In the genomic region with DNA sequence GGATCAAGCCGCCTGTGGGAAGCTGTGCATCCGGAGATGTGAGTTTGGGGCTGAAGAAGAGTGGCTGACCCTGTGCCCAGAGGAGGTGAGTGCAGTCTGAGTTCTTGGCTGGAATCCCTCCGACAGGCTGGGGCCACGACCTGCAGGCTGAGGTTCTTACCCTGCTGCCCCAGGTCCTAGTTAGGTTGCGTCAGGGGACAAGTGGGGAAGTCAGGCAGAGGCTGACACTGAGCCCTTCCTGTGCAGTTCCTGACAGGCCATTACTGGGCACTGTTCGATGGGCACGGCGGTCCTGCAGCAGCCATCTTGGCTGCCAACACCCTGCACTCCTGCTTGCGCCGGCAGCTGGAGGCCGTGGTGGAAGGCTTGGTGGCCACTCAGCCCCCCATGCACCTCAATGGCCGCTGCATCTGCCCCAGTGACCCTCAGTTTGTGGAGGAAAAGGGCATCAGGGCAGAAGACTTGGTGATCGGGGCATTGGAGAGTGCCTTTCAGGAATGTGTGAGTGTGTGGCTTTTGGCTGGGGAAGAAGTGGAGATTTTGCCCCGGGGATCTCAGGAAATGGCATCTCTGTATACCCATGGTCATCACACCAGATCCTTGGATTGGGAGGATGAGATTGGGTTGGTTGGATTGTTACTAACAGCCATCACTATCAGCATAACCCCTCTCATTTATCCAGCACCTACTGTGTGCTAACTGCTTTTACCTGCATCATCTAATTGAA, we compare ENCODE assay signal across 9 cellular contexts. TPM values are rescaled to one million over a fixed set of nuclear protein-coding genes. Genes with fewer than 3 reads are reported as not detected.
DNase-seq lines count a peak whose midpoint lies in the region; ATAC-seq and TF ChIP-seq lines count a peak whose summit lies in the region.
"Had no signal": no experiment of that assay in that cellular context is flagged by ENCODE, and none has a peak within 500 bp of the region (broad histone marks: within the 10 kb centered on the region; RNA-seq: fewer than 3 reads in every experiment).

No MANE protein-coding gene starts in this region.

- H3K9ac ChIP-seq in endodermal cell (ENCODE audit: extremely low read depth, low read length, poor library complexity, severe bottlenecking): no peak overlapping the region
- no peak overlapping the region for H3K9ac ChIP-seq in parathyroid adenoma

- CTCF ChIA-PET in CD8-positive, alpha-beta T cell (lab: Charles Lee): interaction anchor here (0.6 to 29.3 kb wide), 6 partner anchors 12 to 93 kb away, joined by 4 to 622 read pairs (median 5); partner anchors contain the start of genes GLYCTK and WDR82
- CTCF ChIA-PET in OCI-LY7 (lab: Charles Lee; ENCODE audit: unreplicated experiment): no interaction called here

- H3K36me3 Mint-ChIP-seq in CD8-positive, alpha-beta T cell: peaks cover 54% of the 10 kb centered on the region
- H3K36me3 Mint-ChIP-seq in endodermal cell (ENCODE audit: low read depth): peaks cover 8% of the 10 kb centered on the region

- 76 to 91% methylated on average over 8 to 14 of the region's 14 CpGs for WGBS in endodermal cell (ENCODE audit: insufficient coverage in 1 of 2, insufficient read length in 1 of 2), 2 experiments

- H3K4me1 Mint-ChIP-seq in CD8-positive, alpha-beta T cell (ENCODE audit: low read depth): peaks cover 82% of the 10 kb centered on the region
- no peaks in the 10 kb centered on the region for H3K4me1 Mint-ChIP-seq in endodermal cell

- ATAC-seq in CD8-positive, alpha-beta T cell: no peak

- TF ChIP-seq POLR2A in Peyer's patch (IDR thresholded peaks at IDR 0.05): no peak

- peak overlapping the region; percentile 91 for H3K27ac ChIP-seq in CD8-positive, alpha-beta T cell (ENCODE audit: low read depth, low read length)
- H3K27ac ChIP-seq in Peyer's patch (peak overlapping the region; percentile 82 to 90 (median 88)), endodermal cell (ENCODE audit: low read depth, low read length) (no peak overlapping the region), parathyroid adenoma (no peak overlapping the region), OCI-LY7 (ENCODE audit: low read depth, low read length, poor library complexity, severe bottlenecking) (no peak overlapping the region)

- H3K27me3 ChIP-seq in CD8-positive, alpha-beta T cell (ENCODE audit: insufficient read depth, low read length): no peaks in the 10 kb centered on the region
- no peaks in the 10 kb centered on the region for H3K27me3 ChIP-seq in Peyer's patch
- H3K27me3 ChIP-seq in endodermal cell (ENCODE audit: control insufficient read depth, insufficient read depth, low read length, poor library complexity, severe bottlenecking): peaks cover 19% of the 10 kb centered on the region
- no peaks in the 10 kb centered on the region for H3K27me3 ChIP-seq in parathyroid adenoma (ENCODE audit: control insufficient read depth, insufficient read depth, low read length)

- H3K36me3 ChIP-seq in CD8-positive, alpha-beta T cell (ENCODE audit: insufficient read depth, low read length): peaks cover 7% of the 10 kb centered on the region
- H3K36me3 ChIP-seq in Peyer's patch (peaks cover 0 to 18% (median 0%) of the 10 kb centered on the region in 3 donors), endodermal cell (ENCODE audit: control insufficient read depth, insufficient read depth, low read length) (peaks cover 12% of the 10 kb centered on the region), parathyroid adenoma (ENCODE audit: control insufficient read depth, insufficient read depth, low read length) (no peaks in the 10 kb centered on the region), OCI-LY7 (ENCODE audit: insufficient read depth, low read length) (peaks cover 38% of the 10 kb centered on the region)

- BruUV-seq in OCI-LY7 (replicated peaks; lab: Mats Ljungman, UMichigan): no TSS peak

- H2AFZ ChIP-seq in parathyroid adenoma (no peak overlapping the region), OCI-LY7 (ENCODE audit: low read length) (no peak overlapping the region)

- no peaks in the 10 kb centered on the region for H3K9me3 Mint-ChIP-seq in CD8-positive, alpha-beta T cell
- H3K9me3 Mint-ChIP-seq in endodermal cell: peaks cover 2% of the 10 kb centered on the region

- POLR2A ChIA-PET in CD8-positive, alpha-beta T cell (lab: Charles Lee): interaction anchor here (1.4 to 28.6 kb wide), 10 partner anchors 7 to 191 kb away, joined by 3 to 685 read pairs (median 8); partner anchors contain the start of genes DUSP7, GLYCTK, TLR9 and TWF2
- POLR2A ChIA-PET in OCI-LY7 (lab: Charles Lee): no interaction called here

- DNase-seq in CD8-positive, alpha-beta T cell: peak in 1 of 7 experiments; percentile 16
- DNase-seq in Peyer's patch: no peak
- DNase-seq in endodermal cell: no peak
- no peak for DNase-seq in OCI-LY7 (ENCODE audit: low spot score)
- DNase-seq in NCI-H2196 (lab: John Stamatoyannopoulos, UW; ENCODE audit: unreplicated experiment): no peak
- no peak for DNase-seq in GOT3 (lab: John Stamatoyannopoulos, UW)
- DNase-seq in NCI-H526 (lab: John Stamatoyannopoulos, UW): no peak
- DNase-seq: NCI-H1694 treated with DMSO at 0.1 percent for 48 hours had no signal

- intact Hi-C loops in CD8-positive, alpha-beta T cell (cut with DNase I, micrococcal nuclease): no loop called here
- intact Hi-C loops in OCI-LY7 (cut with micrococcal nuclease; ENCODE audit: unreplicated experiment): no loop called here

- peaks cover 85% of the 10 kb centered on the region for H3K4me1 ChIP-seq in CD8-positive, alpha-beta T cell (ENCODE audit: insufficient read depth, low read length)
- H3K4me1 ChIP-seq in Peyer's patch (peaks cover 3 to 19% (median 10%) of the 10 kb centered on the region in 4 donors), endodermal cell (ENCODE audit: control insufficient read depth, insufficient read depth, low read length) (no peaks in the 10 kb centered on the region), parathyroid adenoma (no peaks in the 10 kb centered on the region), OCI-LY7 (ENCODE audit: insufficient read depth, low read length, poor library complexity, severe bottlenecking) (no peaks in the 10 kb centered on the region)

- no peaks in the 10 kb centered on the region for H3K9me3 ChIP-seq in CD8-positive, alpha-beta T cell (ENCODE audit: low read length)
- H3K9me3 ChIP-seq in Peyer's patch (no peaks in the 10 kb centered on the region), endodermal cell (ENCODE audit: control insufficient read depth, low read length) (no peaks in the 10 kb centered on the region), parathyroid adenoma (ENCODE audit: control insufficient read depth, low read length) (no peaks in the 10 kb centered on the region), OCI-LY7 (ENCODE audit: low read length) (no peaks in the 10 kb centered on the region)

- no peaks in the 10 kb centered on the region for H3K79me2 ChIP-seq in parathyroid adenoma
- no peaks in the 10 kb centered on the region for H3K79me2 ChIP-seq in OCI-LY7 (ENCODE audit: insufficient read depth, low read depth, low read length)

- H3K4me2 ChIP-seq in parathyroid adenoma (ENCODE audit: low read length) (peak overlapping the region; percentile 52), OCI-LY7 (ENCODE audit: low read length) (no peak overlapping the region)

- no peaks in the 10 kb centered on the region for H3K9me2 ChIP-seq in OCI-LY7 (ENCODE audit: insufficient read depth, low read length)

- peak overlapping the region; percentile 88 for H3K4me3 Mint-ChIP-seq in CD8-positive, alpha-beta T cell
- peak overlapping the region; percentile 56 for H3K4me3 Mint-ChIP-seq in endodermal cell

- peak overlapping the region; percentile 70 for H3K4me3 ChIP-seq in CD8-positive, alpha-beta T cell (ENCODE audit: low read depth, low read length)
- H3K4me3 ChIP-seq in Peyer's patch (peak overlapping the region in 3 of 4 donors; percentile 4 to 77 (median 72)), endodermal cell (ENCODE audit: low read length) (no peak overlapping the region), parathyroid adenoma (ENCODE audit: low read depth, low read length) (no peak overlapping the region), OCI-LY7 (ENCODE audit: low read depth, low read length, poor library complexity, severe bottlenecking) (no peak overlapping the region)

- no peaks in the 10 kb centered on the region for H4K20me1 ChIP-seq in OCI-LY7 (ENCODE audit: insufficient read depth, low read length)

- TF ChIP-seq CTCF in CD8-positive, alpha-beta T cell (IDR thresholded peaks at IDR 0.05): no peak
- TF ChIP-seq CTCF in Peyer's patch (IDR thresholded peaks at IDR 0.05): no peak
- no peak for TF ChIP-seq CTCF in endodermal cell (conservative IDR thresholded peaks at IDR 0.05)
- TF ChIP-seq CTCF in parathyroid adenoma (IDR thresholded peaks at IDR 0.05): no peak
- TF ChIP-seq CTCF in OCI-LY7 (conservative IDR thresholded peaks at IDR 0.05; ENCODE audit: low read length): no peak

- H3K27ac Mint-ChIP-seq in CD8-positive, alpha-beta T cell: peak overlapping the region; percentile 96
- H3K27ac Mint-ChIP-seq in endodermal cell: no peak overlapping the region

- H3K27me3 Mint-ChIP-seq in CD8-positive, alpha-beta T cell (ENCODE audit: low read depth): no peaks in the 10 kb centered on the region
- H3K27me3 Mint-ChIP-seq in endodermal cell (ENCODE audit: insufficient read depth): peaks cover 41% of the 10 kb centered on the region

RNA-seq across cellular contexts. Expression of gene PPM1M, which starts 1.3 kb away (rescaled TPM):
- 10 to 100 TPM; 43.9 to 46.9 TPM for total RNA-seq in CD8-positive, alpha-beta T cell
- total RNA-seq in Peyer's patch (10 to 100 TPM in 1 of 4 donors, 1 to 10 TPM in 3; 4.0 to 32.2 (median 6.7) TPM), endodermal cell (1 to 10 TPM; 6.7 to 6.8 TPM), OCI-LY7 (2022) (13.8 and 15.6 TPM in 2 replicates)
- 4.8 TPM for polyA plus RNA-seq in endodermal cell (2013, experiment 1 of 2)
- 3.8 TPM for polyA plus RNA-seq in endodermal cell (2013, experiment 2 of 2)
- 1.1 and 4.4 TPM in 2 replicates for total RNA-seq in OCI-LY7 (2014; rRNA removed; shearing (Covaris generic))

RNA-seq across cellular contexts. Expression of gene TWF2, which starts 7.9 kb away (rescaled TPM):
- 10 to 100 TPM; 31.1 to 31.2 TPM for total RNA-seq in CD8-positive, alpha-beta T cell
- total RNA-seq in Peyer's patch (10 to 100 TPM; 46.2 to 68.8 (median 59.3) TPM), endodermal cell (10 to 100 TPM; 40.7 to 41.9 TPM), OCI-LY7 (2022) (60.2 and 64.9 TPM in 2 replicates)
- polyA plus RNA-seq in endodermal cell (2013, experiment 1 of 2): 32.6 TPM
- polyA plus RNA-seq in endodermal cell (2013, experiment 2 of 2): 27.3 TPM
- total RNA-seq in OCI-LY7 (2014; rRNA removed; shearing (Covaris generic)): 40.0 and 52.8 TPM in 2 replicates

RNA-seq across cellular contexts. Expression of gene TLR9, which starts 21.4 kb away (rescaled TPM):
- under 1 TPM in 1 of 2 experiments, not detected in 1; 0.33 TPM for total RNA-seq in CD8-positive, alpha-beta T cell
- total RNA-seq in Peyer's patch (1 to 10 TPM in 1 of 4 donors, under 1 TPM in 1, not detected in 2; 0.27 to 1.7 TPM), endodermal cell (under 1 TPM in 1 of 2 donors, not detected in 1; 0.11 TPM), OCI-LY7 (2022) (3.7 and 9.0 TPM in 2 replicates)
- polyA plus RNA-seq in endodermal cell (2013, experiment 1 of 2): 0.18 TPM
- polyA plus RNA-seq in endodermal cell (2013, experiment 2 of 2): 0.17 TPM
- 0.51 and 1.7 TPM in 2 replicates for total RNA-seq in OCI-LY7 (2014; rRNA removed; shearing (Covaris generic))

RNA-seq across cellular contexts. Expression of gene WDR82, which starts 31.6 kb away (rescaled TPM):
- 100 to 1,000 TPM; 115 to 117 TPM for total RNA-seq in CD8-positive, alpha-beta T cell
- total RNA-seq in Peyer's patch (10 to 100 TPM; 29.7 to 44.0 (median 38.3) TPM), endodermal cell (10 to 100 TPM; 78.4 to 84.2 TPM), OCI-LY7 (2022) (66.2 and 67.9 TPM in 2 replicates)
- 95.1 TPM for polyA plus RNA-seq in endodermal cell (2013, experiment 1 of 2)
- polyA plus RNA-seq in endodermal cell (2013, experiment 2 of 2): 88.3 TPM
- total RNA-seq in OCI-LY7 (2014; rRNA removed; shearing (Covaris generic)): 27.8 and 38.5 TPM in 2 replicates

RNA-seq across cellular contexts. Expression of gene GLYCTK, which starts 40.7 kb away (rescaled TPM):
- 10 to 100 TPM; 27.1 to 28.1 TPM for total RNA-seq in CD8-positive, alpha-beta T cell
- total RNA-seq in Peyer's patch (100 to 1,000 TPM in 3 of 4 donors, 10 to 100 TPM in 1; 89.1 to 274 (median 224) TPM), endodermal cell (10 to 100 TPM; 21.7 to 28.4 TPM), OCI-LY7 (2022) (28.6 and 29.6 TPM in 2 replicates)
- 5.8 TPM for polyA plus RNA-seq in endodermal cell (2013, experiment 1 of 2)
- polyA plus RNA-seq in endodermal cell (2013, experiment 2 of 2): 7.1 TPM
- total RNA-seq in OCI-LY7 (2014; rRNA removed; shearing (Covaris generic)): 24.5 and 28.1 TPM in 2 replicates

Comparison
In these comparisons a context has a peak if more than half of its experiments do, and no peak if none do; other contexts are left out.
1. H3K27ac ChIP-seq: peak in CD8-positive, alpha-beta T cell (single experiment) and Peyer's patch (4 of 4); none in endodermal cell (single experiment), parathyroid adenoma (single experiment) and OCI-LY7 (single experiment).
2. H3K4me3 ChIP-seq: peak in CD8-positive, alpha-beta T cell (single experiment) and Peyer's patch (3 of 4); none in endodermal cell (single experiment), parathyroid adenoma (single experiment) and OCI-LY7 (single experiment).